In the genomic region with DNA sequence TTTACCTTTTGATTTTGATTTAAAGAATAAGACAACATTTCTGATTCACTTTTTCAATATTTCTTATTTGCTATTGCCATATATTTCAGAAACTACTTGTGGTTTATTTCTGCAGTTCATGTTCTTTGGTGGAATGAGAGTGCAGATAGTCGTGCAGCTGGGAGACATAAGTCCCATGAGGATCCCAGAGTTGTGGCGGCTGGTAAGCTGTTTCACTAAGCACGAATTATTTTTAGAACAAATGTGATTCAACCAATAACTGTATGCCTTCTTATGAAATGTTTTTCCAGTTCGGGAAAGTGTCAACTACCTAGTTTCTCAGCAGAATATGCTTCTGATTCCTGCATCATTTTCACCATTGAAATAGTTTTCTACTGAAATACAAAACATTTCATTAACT, we compare ENCODE assay signal across 10 cellular contexts. TPM values are rescaled to one million over a fixed set of nuclear protein-coding genes. Genes with fewer than 3 reads are reported as not detected.
DNase-seq lines count a peak whose midpoint lies in the region; ATAC-seq and TF ChIP-seq lines count a peak whose summit lies in the region.
"Had no signal": no experiment of that assay in that cellular context is flagged by ENCODE, and none has a peak within 500 bp of the region (broad histone marks: within the 10 kb centered on the region; RNA-seq: fewer than 3 reads in every experiment).

No MANE protein-coding gene starts in this region.

- no peaks in the 10 kb centered on the region for H3K27me3 Mint-ChIP-seq in activated naive CD4-positive, alpha-beta T cell treated with anti-CD3 and anti-CD28 coated beads, Interleukin-2, amount 10 ng/mL, durations not matched to agents 7 days and 5 days
- peaks cover 8% of the 10 kb centered on the region for H3K27me3 Mint-ChIP-seq in activated CD4-positive, alpha-beta memory T cell treated with anti-CD3 and anti-CD28 coated beads, Interleukin-2, amount 10 ng/mL, durations not matched to agents 7 days and 5 days

- H3K27ac Mint-ChIP-seq in activated naive CD4-positive, alpha-beta T cell treated with anti-CD3 and anti-CD28 coated beads, Interleukin-2, amount 10 ng/mL, durations not matched to agents 7 days and 5 days = no peak overlapping the region
- no peak overlapping the region for H3K27ac Mint-ChIP-seq in activated CD4-positive, alpha-beta memory T cell treated with anti-CD3 and anti-CD28 coated beads, Interleukin-2, amount 10 ng/mL, durations not matched to agents 7 days and 5 days
- H3K27ac Mint-ChIP-seq: natural killer cell treated with Interleukin-12 subunit alpha and Interleukin-12 subunit beta and Interleukin-15 and Interleukin-18, amount 100 ng/mL, for 72 hours had no signal

- DNase-seq in Right ventricle myocardium inferior (ENCODE audit: missing footprints) = no peak
- DNase-seq in cardiac septum (ENCODE audit: low spot score) = no peak
- DNase-seq in HL-60 (ENCODE audit: low read depth in 1 of 2, low spot score in 1 of 2) = peak in 1 of 2 experiments; percentile 31
- DNase-seq in coronary artery (ENCODE audit: low spot score) = no peak
- DNase-seq in colonic mucosa = no peak
- no peak for DNase-seq in NCI-H1092 (lab: John Stamatoyannopoulos, UW)
- DNase-seq in activated naive CD4-positive, alpha-beta T cell treated with anti-CD3 and anti-CD28 coated beads, Interleukin-2, amount 10 ng/mL, durations not matched to agents 7 days and 5 days = no peak
- no peak for DNase-seq in activated CD4-positive, alpha-beta memory T cell treated with anti-CD3 and anti-CD28 coated beads, Interleukin-2, amount 10 ng/mL, durations not matched to agents 7 days and 5 days

- TF ChIP-seq CTCF in HL-60 (IDR thresholded peaks at IDR 0.05; ENCODE audit: insufficient read depth, low read length) (no peak), coronary artery (IDR thresholded peaks at IDR 0.05) (no peak), colonic mucosa (IDR thresholded peaks at IDR 0.05) (no peak)

- H3K4me3 ChIP-seq in HL-60 (replicated peaks; ENCODE audit: insufficient read depth, low read length) = no peak overlapping the region
- no peak overlapping the region for H3K4me3 ChIP-seq in coronary artery
- H3K4me3 ChIP-seq in colonic mucosa = no peak overlapping the region

- CTCF ChIA-PET in activated naive CD4-positive, alpha-beta T cell treated with anti-CD3 and anti-CD28 coated beads, Interleukin-2, amount 10 ng/mL, durations not matched to agents 7 days and 5 days (lab: Charles Lee) = no interaction called here
- CTCF ChIA-PET in activated CD4-positive, alpha-beta memory T cell treated with anti-CD3 and anti-CD28 coated beads, Interleukin-2, amount 10 ng/mL, durations not matched to agents 7 days and 5 days (lab: Charles Lee) = no interaction called here

- no peaks in the 10 kb centered on the region for H3K36me3 ChIP-seq in colonic mucosa

- intact Hi-C loops in Right ventricle myocardium inferior (cut with DNase I) (loop anchor here (2.0 kb wide), 1 partner anchor 218 kb away; no protein-coding TSS in a partner anchor), cardiac septum (cut with DNase I) (no loop called here), colonic mucosa (cut with DNase I) (no loop called here)

- no peak overlapping the region for H3K4me3 Mint-ChIP-seq in activated naive CD4-positive, alpha-beta T cell treated with anti-CD3 and anti-CD28 coated beads, Interleukin-2, amount 10 ng/mL, durations not matched to agents 7 days and 5 days
- no peak overlapping the region for H3K4me3 Mint-ChIP-seq in activated CD4-positive, alpha-beta memory T cell treated with anti-CD3 and anti-CD28 coated beads, Interleukin-2, amount 10 ng/mL, durations not matched to agents 7 days and 5 days
- H3K4me3 Mint-ChIP-seq: natural killer cell treated with Interleukin-12 subunit alpha and Interleukin-12 subunit beta and Interleukin-15 and Interleukin-18, amount 100 ng/mL, for 72 hours had no signal

- H3K9ac ChIP-seq in colonic mucosa (ENCODE audit: low read depth in 2 of 2, low read length in 2 of 2) = no peak overlapping the region

- no peaks in the 10 kb centered on the region for H3K9me3 Mint-ChIP-seq in activated naive CD4-positive, alpha-beta T cell treated with anti-CD3 and anti-CD28 coated beads, Interleukin-2, amount 10 ng/mL, durations not matched to agents 7 days and 5 days
- no peaks in the 10 kb centered on the region for H3K9me3 Mint-ChIP-seq in activated CD4-positive, alpha-beta memory T cell treated with anti-CD3 and anti-CD28 coated beads, Interleukin-2, amount 10 ng/mL, durations not matched to agents 7 days and 5 days
- H3K9me3 Mint-ChIP-seq: natural killer cell treated with Interleukin-12 subunit alpha and Interleukin-12 subunit beta and Interleukin-15 and Interleukin-18, amount 100 ng/mL, for 72 hours had no signal

- H3K4me1 ChIP-seq in colonic mucosa = no peaks in the 10 kb centered on the region

- H3K36me3 Mint-ChIP-seq in activated naive CD4-positive, alpha-beta T cell treated with anti-CD3 and anti-CD28 coated beads, Interleukin-2, amount 10 ng/mL, durations not matched to agents 7 days and 5 days = no peaks in the 10 kb centered on the region
- no peaks in the 10 kb centered on the region for H3K36me3 Mint-ChIP-seq in activated CD4-positive, alpha-beta memory T cell treated with anti-CD3 and anti-CD28 coated beads, Interleukin-2, amount 10 ng/mL, durations not matched to agents 7 days and 5 days (ENCODE audit: low read depth)
- H3K36me3 Mint-ChIP-seq: natural killer cell treated with Interleukin-12 subunit alpha and Interleukin-12 subunit beta and Interleukin-15 and Interleukin-18, amount 100 ng/mL, for 72 hours had no signal

- H3K9me3 ChIP-seq in colonic mucosa = no peaks in the 10 kb centered on the region

- H3K27me3 ChIP-seq in HL-60 (ENCODE audit: insufficient read depth, poor library complexity, severe bottlenecking) (no peaks in the 10 kb centered on the region), colonic mucosa (no peaks in the 10 kb centered on the region)

- peak; percentile 57 for ATAC-seq in Right ventricle myocardium inferior
- ATAC-seq: natural killer cell treated with Interleukin-12 subunit alpha and Interleukin-12 subunit beta and Interleukin-15 and Interleukin-18, amount 100 ng/mL, for 72 hours had no signal

- POLR2A ChIA-PET in activated CD4-positive, alpha-beta memory T cell treated with anti-CD3 and anti-CD28 coated beads, Interleukin-2, amount 10 ng/mL, durations not matched to agents 7 days and 5 days (lab: Charles Lee) = interaction anchor here (1.3 kb wide), 1 partner anchor 10 kb away, joined by 3 read pairs; no protein-coding TSS in a partner anchor

- no peaks in the 10 kb centered on the region for H3K4me1 Mint-ChIP-seq in activated naive CD4-positive, alpha-beta T cell treated with anti-CD3 and anti-CD28 coated beads, Interleukin-2, amount 10 ng/mL, durations not matched to agents 7 days and 5 days
- H3K4me1 Mint-ChIP-seq in activated CD4-positive, alpha-beta memory T cell treated with anti-CD3 and anti-CD28 coated beads, Interleukin-2, amount 10 ng/mL, durations not matched to agents 7 days and 5 days = no peaks in the 10 kb centered on the region

- peak overlapping the region; percentile 61 for H3K27ac ChIP-seq in HL-60 (replicated peaks)
- H3K27ac ChIP-seq in coronary artery = peak overlapping the region; percentile 48 to 61
- H3K27ac ChIP-seq in colonic mucosa = no peak overlapping the region
- H3K27ac ChIP-seq: VCaP had no signal

RNA-seq across cellular contexts. Expression of gene NIPSNAP3B, which starts 8.8 kb away (rescaled TPM):
- total RNA-seq in Right ventricle myocardium inferior (29.0 TPM), cardiac septum (16.8 TPM), colonic mucosa (1 to 10 TPM in 1 of 2 donors, under 1 TPM in 1; 0.69 to 1.0 TPM)
- total RNA-seq in activated CD4-positive, alpha-beta memory T cell treated with anti-CD3 and anti-CD28 coated beads, Interleukin-2, amount 10 ng/mL, durations not matched to agents 7 days and 5 days = 1 to 10 TPM in 1 of 2 experiments, under 1 TPM in 1; 0.28 to 1.5 TPM
- total RNA-seq: natural killer cell treated with Interleukin-12 subunit alpha and Interleukin-12 subunit beta and Interleukin-15 and Interleukin-18, amount 100 ng/mL, for 72 hours had no signal

RNA-seq across cellular contexts. Expression of gene NIPSNAP3A, which starts 25.2 kb away (rescaled TPM):
- total RNA-seq in Right ventricle myocardium inferior (21.6 TPM), cardiac septum (27.1 TPM), colonic mucosa (10 to 100 TPM; 25.4 to 49.6 TPM)
- total RNA-seq in activated CD4-positive, alpha-beta memory T cell treated with anti-CD3 and anti-CD28 coated beads, Interleukin-2, amount 10 ng/mL, durations not matched to agents 7 days and 5 days = 10 to 100 TPM; 14.0 to 17.1 TPM
